8 cellular contexts compared by ENCODE assay signal in genomic region chr12:50400638-50401382, GRCh38. TPM values are rescaled to one million over a fixed set of nuclear protein-coding genes. Genes with fewer than 3 reads are reported as not detected.
A peak's percentile ranks its signal among the peaks of the same experiment; 100 is the strongest.
DNase-seq lines count a peak whose midpoint lies in the region; ATAC-seq, FAIRE-seq and TF ChIP-seq lines count a peak whose summit lies in the region.

Gene LARP4, plus strand, starts transcription at chr12:50400885. Its CDS starts 126 bp downstream, at chr12:50401011.

- H3K27me3 ChIP-seq in pancreas (no peaks in the 10 kb centered on the region), tibial artery (no peaks in the 10 kb centered on the region)

- peak; percentile 72 for TF ChIP-seq POLR2A in GM10847 (IDR thresholded peaks at IDR 0.05; ENCODE audit: extremely low read depth, insufficient read length)

- H3K27me3 Mint-ChIP-seq in activated naive CD8-positive, alpha-beta T cell treated with anti-CD3 and anti-CD28 coated beads, Interleukin-2, amount 50 U/mL, for 24 hours: no peaks in the 10 kb centered on the region

- H3K4me3 ChIP-seq in pancreas: peak within 1 kb of the TSS; percentile 39 to 93 (median 72)
- peak within 1 kb of the TSS; percentile 78 to 83 for H3K4me3 ChIP-seq in tibial artery

- no peaks in the 10 kb centered on the region for H3K9me3 Mint-ChIP-seq in activated naive CD8-positive, alpha-beta T cell treated with anti-CD3 and anti-CD28 coated beads, Interleukin-2, amount 50 U/mL, for 24 hours

- FAIRE-seq in pancreas (lab: Jason Lieb, UNC): peak; percentile 91

- intact Hi-C loops in Right ventricle myocardium superior (cut with DNase I): no loop called here
- intact Hi-C loops in pancreas (cut with DNase I): no loop called here
- intact Hi-C loops in tibial artery (cut with DNase I; ENCODE audit: low total_unique reads): no loop called here

- H3K9me3 ChIP-seq in pancreas (no peaks in the 10 kb centered on the region), tibial artery (no peaks in the 10 kb centered on the region)

- H3K4me3 Mint-ChIP-seq in activated naive CD8-positive, alpha-beta T cell treated with anti-CD3 and anti-CD28 coated beads, Interleukin-2, amount 50 U/mL, for 24 hours: peak within 1 kb of the TSS; percentile 98

- peaks cover 34% of the 10 kb centered on the region for H3K4me1 Mint-ChIP-seq in activated naive CD8-positive, alpha-beta T cell treated with anti-CD3 and anti-CD28 coated beads, Interleukin-2, amount 50 U/mL, for 24 hours

- peak within 1 kb of the TSS; percentile 99 for H3K27ac Mint-ChIP-seq in activated naive CD8-positive, alpha-beta T cell treated with anti-CD3 and anti-CD28 coated beads, Interleukin-2, amount 50 U/mL, for 24 hours

- H3K4me1 ChIP-seq in pancreas: peaks cover 7 to 15% (median 13%) of the 10 kb centered on the region in 3 donors
- peaks cover 0 to 28% (median 14%) of the 10 kb centered on the region in 4 donors for H3K4me1 ChIP-seq in tibial artery

- H3K27ac ChIP-seq in pancreas (peak within 1 kb of the TSS; percentile 56 to 93 (median 84)), tibial artery (peak within 1 kb of the TSS; percentile 87 to 89)

- peak; percentile 96 for ATAC-seq in HG02759 (IDR thresholded peaks at IDR 0.05; ENCODE audit: unreplicated experiment)
- peak; percentile 97 for ATAC-seq in activated naive CD8-positive, alpha-beta T cell treated with anti-CD3 and anti-CD28 coated beads, Interleukin-2, amount 50 U/mL, for 24 hours
- peak; percentile 98 for ATAC-seq in Right ventricle myocardium superior (ENCODE audit: poor library complexity)
- peak; percentile 94 to 98 (median 96) for ATAC-seq in pancreas

- no peaks in the 10 kb centered on the region for H3K36me3 ChIP-seq in pancreas
- H3K36me3 ChIP-seq in tibial artery: no peaks in the 10 kb centered on the region

- 0% methylated on average over 43 of the region's 43 CpGs for WGBS in pancreas, 2 donors

- peaks cover 19% of the 10 kb centered on the region for H3K36me3 Mint-ChIP-seq in activated naive CD8-positive, alpha-beta T cell treated with anti-CD3 and anti-CD28 coated beads, Interleukin-2, amount 50 U/mL, for 24 hours (ENCODE audit: low read depth)

- TF ChIP-seq CTCF in pancreas (IDR thresholded peaks at IDR 0.05) (no peak), tibial artery (IDR thresholded peaks at IDR 0.05) (no peak)

- DNase-seq in NCI-H1417 treated with DMSO at 0.1 percent for 48 hours (lab: John Stamatoyannopoulos, UW) (peak; percentile 96), SW480 (ENCODE audit: low spot score) (peak; percentile 96), Right ventricle myocardium superior (peak; percentile 94), pancreas (peak; percentile 88 to 95 (median 92)), tibial artery (peak; percentile 91 to 95)
- peak; percentile 90 for DNase-seq in activated naive CD8-positive, alpha-beta T cell treated with anti-CD3 and anti-CD28 coated beads, Interleukin-2, amount 50 U/mL, for 24 hours

RNA-seq across cellular contexts. Expression of gene LARP4, which starts in this region (rescaled TPM):
- total RNA-seq in Right ventricle myocardium superior (58.5 TPM), pancreas (10 to 100 TPM; 20.6 to 38.5 (median 35.5) TPM)
- 1 to 10 TPM; 6.2 to 8.4 TPM for polyA plus RNA-seq in pancreas

Comparison
In these comparisons a context has a peak if more than half of its experiments do, and no peak if none do; other contexts are left out.
1. Peak in every context shown above with its lines: DNase-seq, ATAC-seq, H3K4me3 ChIP-seq and H3K27ac ChIP-seq.